Comparison of ENCODE assay signal across 8 cellular contexts in the genomic region with DNA sequence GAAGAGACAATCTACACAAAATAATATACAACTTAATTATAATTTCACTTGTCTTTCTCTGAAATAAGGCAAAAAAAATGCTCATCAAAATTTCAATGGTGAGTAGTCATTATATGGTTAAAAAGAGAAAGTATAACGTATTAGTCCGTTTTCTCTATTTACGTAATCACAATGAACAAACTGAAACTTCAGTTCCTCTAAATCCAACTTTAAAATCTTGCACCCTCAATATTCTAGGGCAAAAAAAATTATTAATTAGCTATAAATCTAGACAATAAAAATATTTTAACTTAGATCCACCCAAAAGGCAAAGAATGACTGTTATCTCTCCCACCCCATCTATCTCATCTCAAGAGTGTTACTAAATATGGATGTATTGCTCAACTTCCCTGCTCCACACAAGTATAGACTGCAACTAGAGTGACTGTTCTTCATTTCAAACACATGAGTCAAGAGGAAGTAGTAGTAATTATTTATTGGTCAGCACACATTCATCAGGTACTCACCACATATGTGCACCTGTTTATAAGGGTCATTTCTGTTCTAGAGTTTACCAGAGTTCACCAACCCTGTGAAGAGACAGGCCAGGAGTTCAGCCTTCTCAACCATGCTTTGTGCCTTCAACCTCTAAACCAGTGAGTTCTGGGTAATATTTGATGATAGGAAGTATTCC. TPM values are rescaled to one million over a fixed set of nuclear protein-coding genes. Genes with fewer than 3 reads are reported as not detected.
DNase-seq lines count a peak whose midpoint lies in the region; TF ChIP-seq lines count a peak whose summit lies in the region.

No MANE protein-coding gene starts in this region.

- H3K27ac ChIP-seq in tibial nerve = no peak overlapping the region

- H3K4me1 Mint-ChIP-seq in HFFc6 (ENCODE audit: low read depth) = peaks cover 72% of the 10 kb centered on the region
- H3K4me1 Mint-ChIP-seq in osteocyte (ENCODE audit: unreplicated experiment) = peaks cover 45% of the 10 kb centered on the region

- H3K27me3 ChIP-seq in tibial nerve = peaks cover 0 to 2% of the 10 kb centered on the region in 2 donors

- H3K4me3 Mint-ChIP-seq in HFFc6 (peak overlapping the region; percentile 87), osteocyte (ENCODE audit: unreplicated experiment) (no peak overlapping the region)

- DNase-seq in AML-193 (lab: John Stamatoyannopoulos, UW) (peak; percentile 93 to 97), HFFc6 (peak; percentile 91), NOMO-1 treated with DMSO at 0.1 percent for 48 hours (lab: John Stamatoyannopoulos, UW; ENCODE audit: unreplicated experiment) (peak; percentile 97), dedifferentiated amniotic fluid mesenchymal stem cell (ENCODE audit: extremely low spot score) (peak; percentile 33), osteocyte (ENCODE audit: extremely low spot score, unreplicated experiment) (no peak), tibial nerve (ENCODE audit: low spot score in 2 of 2) (no peak), lower leg skin (ENCODE audit: low spot score in 2 of 2) (no peak)
- no peak for DNase-seq in activated CD4-positive, alpha-beta T cell treated with anti-CD3 and anti-CD28 coated beads, Interleukin-2, amount 50 U/mL, for 1 hour

- H3K36me3 Mint-ChIP-seq in HFFc6 (ENCODE audit: low read depth) (peaks cover 25% of the 10 kb centered on the region), osteocyte (ENCODE audit: unreplicated experiment) (peaks cover 13% of the 10 kb centered on the region)

- peaks cover 3% of the 10 kb centered on the region; the same call in 1 of the 2 replicates for H3K27me3 Mint-ChIP-seq in HFFc6 (ENCODE audit: insufficient read depth)
- no peaks in the 10 kb centered on the region for H3K27me3 Mint-ChIP-seq in osteocyte (ENCODE audit: unreplicated experiment)

- peak in 1 of 2 donors; percentile 46 for TF ChIP-seq EP300 in tibial nerve (IDR thresholded peaks at IDR 0.05)

- H3K4me3 ChIP-seq in tibial nerve (peak overlapping the region in 1 of 4 donors; percentile 14), lower leg skin (ENCODE audit: low read depth, poor library complexity, severe bottlenecking) (no peak overlapping the region)

- TF ChIP-seq CTCF in HFFc6 (IDR thresholded peaks at IDR 0.05) (no peak), osteocyte (IDR thresholded peaks at IDR 0.05) (no peak), tibial nerve (IDR thresholded peaks at IDR 0.05) (no peak), lower leg skin (IDR thresholded peaks at IDR 0.05) (no peak)

- H3K9me3 Mint-ChIP-seq in HFFc6 = no peaks in the 10 kb centered on the region
- peaks cover 3% of the 10 kb centered on the region for H3K9me3 Mint-ChIP-seq in osteocyte (ENCODE audit: unreplicated experiment)

- no peaks in the 10 kb centered on the region for H3K9me3 ChIP-seq in tibial nerve

- H3K27ac Mint-ChIP-seq in HFFc6 (peak overlapping the region; percentile 87), osteocyte (ENCODE audit: unreplicated experiment) (peak overlapping the region; percentile 35)

- H3K4me1 ChIP-seq in tibial nerve = peaks cover 0 to 27% (median 0%) of the 10 kb centered on the region in 4 donors

- no peaks in the 10 kb centered on the region for H3K36me3 ChIP-seq in tibial nerve

- WGBS in tibial nerve, 2 donors = 39 to 40% methylated on average over 3 of the region's 3 CpGs
- WGBS in lower leg skin, 2 donors = 18 to 25% methylated on average over 3 of the region's 3 CpGs

- intact Hi-C loops in lower leg skin (cut with DNase I; ENCODE audit: low total_unique reads) = no loop called here

- TF ChIP-seq POLR2A in tibial nerve (IDR thresholded peaks at IDR 0.05) = no peak
- no peak for TF ChIP-seq POLR2A in lower leg skin (IDR thresholded peaks at IDR 0.05)

RNA-seq across cellular contexts. Expression of a gene that starts 36.4 kb away (rescaled TPM):
- 10 to 100 TPM; 27.7 to 36.4 (median 33.4) TPM for total RNA-seq in HFFc6 (2021; fragmentation: NEBNext Ultra II Directional; extraction: Animal tissue kit (Norgen Biotek cat#: 25700))
- total RNA-seq in osteocyte (26.9 and 27.8 TPM in 2 replicates), tibial nerve (10 to 100 TPM in 3 of 4 donors, 1 to 10 TPM in 1; 8.5 to 13.5 (median 12.0) TPM), lower leg skin (10 to 100 TPM in 3 of 4 donors, 1 to 10 TPM in 1; 8.9 to 28.3 (median 14.5) TPM)

Comparison
In these comparisons a context has a peak if more than half of its experiments do, and no peak if none do; other contexts are left out.
1. DNase-seq: peak in AML-193 (2 of 2), HFFc6 (single experiment), NOMO-1 treated with DMSO at 0.1 percent for 48 hours (single experiment) and dedifferentiated amniotic fluid mesenchymal stem cell (single experiment); none in osteocyte (single experiment), activated CD4-positive, alpha-beta T cell treated with anti-CD3 and anti-CD28 coated beads, Interleukin-2, amount 50 U/mL, for 1 hour (single experiment), tibial nerve (0 of 2) and lower leg skin (0 of 2).